In the genomic region with DNA sequence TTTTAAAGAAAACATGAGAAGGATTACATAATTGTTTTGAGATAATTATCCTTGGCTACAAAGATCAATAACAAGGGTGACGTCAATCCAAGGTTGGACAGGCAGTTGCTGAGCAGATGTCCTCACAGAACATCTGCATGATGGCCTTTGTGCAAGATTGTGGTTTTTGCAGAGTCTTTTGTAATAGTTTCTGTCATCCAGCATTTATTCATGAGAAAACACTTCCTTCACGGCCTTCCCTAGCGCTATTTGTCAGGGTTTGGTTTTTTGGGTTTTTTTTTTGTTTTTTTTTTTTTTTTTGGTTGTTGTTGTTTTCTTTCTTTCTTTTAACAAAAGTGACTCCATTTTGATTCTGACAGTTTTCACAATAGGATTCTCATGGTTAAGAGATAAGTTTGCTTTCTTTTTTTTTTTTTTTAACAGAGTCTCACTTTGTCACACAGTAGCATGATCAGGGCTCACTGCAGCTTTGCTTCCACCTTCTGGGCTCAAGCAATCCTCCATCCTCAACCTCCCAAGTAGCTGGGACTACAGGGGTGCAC, we compare ENCODE assay signal across 8 cellular contexts. TPM values are rescaled to one million over a fixed set of nuclear protein-coding genes. Genes with fewer than 3 reads are reported as not detected.
A peak's percentile ranks its signal among the peaks of the same experiment; 100 is the strongest.
DNase-seq lines count a peak whose midpoint lies in the region; ATAC-seq and TF ChIP-seq lines count a peak whose summit lies in the region.

No MANE protein-coding gene starts in this region.

- TF ChIP-seq CTCF in HEK293 (tag by site-specific recombination; IDR thresholded peaks at IDR 0.05) (no peak), left lung (IDR thresholded peaks at IDR 0.05) (no peak), mesothelial cell of epicardium (IDR thresholded peaks at IDR 0.05; ENCODE audit: unreplicated experiment) (no peak)

- no peaks in the 10 kb centered on the region for H3K9me3 ChIP-seq in HEK293 (ENCODE audit: control insufficient read depth, insufficient read depth, low read depth, low read length)
- H3K9me3 ChIP-seq in left lung = no peaks in the 10 kb centered on the region

- H3K4me1 Mint-ChIP-seq in mesothelial cell of epicardium = no peaks in the 10 kb centered on the region

- intact Hi-C loops in left lung (cut with DNase I) = no loop called here

- no peak overlapping the region for H3K27ac Mint-ChIP-seq in mesothelial cell of epicardium

- POLR2A ChIA-PET in HEK293 (lab: Yijun Ruan, JAX) = no interaction called here

- DNase-seq in Ammon's horn (ENCODE audit: low spot score) = peak; percentile 14
- DNase-seq in SKM-1 (lab: John Stamatoyannopoulos, UW; ENCODE audit: unreplicated experiment) = peak; percentile 90
- DNase-seq in left lung = no peak
- DNase-seq in KG1 (lab: John Stamatoyannopoulos, UW) = no peak
- DNase-seq in mesothelial cell of epicardium (ENCODE audit: low spot score in 2 of 2, unreplicated experiment in 2 of 2) = no peak
- no peak for DNase-seq in cerebellar cortex (ENCODE audit: low spot score)
- no peak for DNase-seq in caudate nucleus (lab: John Stamatoyannopoulos, UW)

- CTCF ChIA-PET in HEK293 (lab: Yijun Ruan, JAX) = no interaction called here

- no peaks in the 10 kb centered on the region for H3K27me3 Mint-ChIP-seq in mesothelial cell of epicardium (ENCODE audit: low read depth)

- no peaks in the 10 kb centered on the region for H3K4me1 ChIP-seq in HEK293 (ENCODE audit: control insufficient read depth, insufficient read depth, low read length)
- peaks cover 3 to 31% of the 10 kb centered on the region in 2 donors for H3K4me1 ChIP-seq in left lung

- no peak overlapping the region for H3K4me3 Mint-ChIP-seq in mesothelial cell of epicardium

- H3K9me3 Mint-ChIP-seq in mesothelial cell of epicardium = no peaks in the 10 kb centered on the region

- no peaks in the 10 kb centered on the region for H3K36me3 Mint-ChIP-seq in mesothelial cell of epicardium

- H3K36me3 ChIP-seq in HEK293 (ENCODE audit: control insufficient read depth in 2 of 2, insufficient read depth in 1 of 2, low read length in 2 of 2) = no peaks in the 10 kb centered on the region
- H3K36me3 ChIP-seq in left lung = no peaks in the 10 kb centered on the region

- no peak overlapping the region for H3K27ac ChIP-seq in HEK293 (ENCODE audit: extremely low read depth, low read depth, low read length)
- peak overlapping the region; percentile 51 to 72 for H3K27ac ChIP-seq in left lung
- H3K27ac ChIP-seq in caudate nucleus (ENCODE audit: low read depth, low read length) = no peak overlapping the region

- peak; percentile 81 for ATAC-seq in left lung

- H3K4me3 ChIP-seq in HEK293 (ENCODE audit: low read depth, low read length) (no peak overlapping the region), left lung (no peak overlapping the region)

- no peaks in the 10 kb centered on the region for H3K27me3 ChIP-seq in left lung

TF ChIP-seq in HEK293, 187 proteins besides CTCF, POLR2A, EP300 and RAD21:
- TF ChIP-seq, protein P1, sequence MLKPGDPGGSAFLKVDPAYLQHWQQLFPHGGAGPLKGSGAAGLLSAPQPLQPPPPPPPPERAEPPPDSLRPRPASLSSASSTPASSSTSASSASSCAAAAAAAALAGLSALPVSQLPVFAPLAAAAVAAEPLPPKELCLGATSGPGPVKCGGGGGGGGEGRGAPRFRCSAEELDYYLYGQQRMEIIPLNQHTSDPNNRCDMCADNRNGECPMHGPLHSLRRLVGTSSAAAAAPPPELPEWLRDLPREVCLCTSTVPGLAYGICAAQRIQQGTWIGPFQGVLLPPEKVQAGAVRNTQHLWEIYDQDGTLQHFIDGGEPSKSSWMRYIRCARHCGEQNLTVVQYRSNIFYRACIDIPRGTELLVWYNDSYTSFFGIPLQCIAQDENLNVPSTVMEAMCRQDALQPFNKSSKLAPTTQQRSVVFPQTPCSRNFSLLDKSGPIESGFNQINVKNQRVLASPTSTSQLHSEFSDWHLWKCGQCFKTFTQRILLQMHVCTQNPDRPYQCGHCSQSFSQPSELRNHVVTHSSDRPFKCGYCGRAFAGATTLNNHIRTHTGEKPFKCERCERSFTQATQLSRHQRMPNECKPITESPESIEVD (tag by site-specific recombination; IDR thresholded peaks at IDR 0.05) = 0 out of 2 replicates have a peak, but pooled peaks have one; percentile 25
- TF ChIP-seq, protein P2, sequence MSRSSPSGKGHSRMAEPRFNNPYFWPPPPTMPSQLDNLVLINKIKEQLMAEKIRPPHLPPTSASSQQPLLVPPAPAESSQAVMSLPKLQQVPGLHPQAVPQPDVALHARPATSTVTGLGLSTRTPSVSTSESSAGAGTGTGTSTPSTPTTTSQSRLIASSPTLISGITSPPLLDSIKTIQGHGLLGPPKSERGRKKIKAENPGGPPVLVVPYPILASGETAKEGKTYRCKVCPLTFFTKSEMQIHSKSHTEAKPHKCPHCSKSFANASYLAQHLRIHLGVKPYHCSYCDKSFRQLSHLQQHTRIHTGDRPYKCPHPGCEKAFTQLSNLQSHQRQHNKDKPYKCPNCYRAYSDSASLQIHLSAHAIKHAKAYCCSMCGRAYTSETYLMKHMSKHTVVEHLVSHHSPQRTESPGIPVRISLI (tag by site-specific recombination; IDR thresholded peaks at IDR 0.05) = peak; percentile 65; the same call in 1 of the 2 replicates
- TF ChIP-seq ZNF366 (tag by site-specific recombination; conservative IDR thresholded peaks at IDR 0.05) = peak; percentile 46
- TF ChIP-seq KLF8 (tag by site-specific recombination; IDR thresholded peaks at IDR 0.05) = 0 out of 2 replicates have a peak, but pooled peaks have one; percentile 44
- TF ChIP-seq ZNF623 (tag by site-specific recombination; IDR thresholded peaks at IDR 0.05) = 0 out of 2 replicates have a peak, but pooled peaks have one; percentile 8
- TF ChIP-seq ZNF354C (tag by site-specific recombination; IDR thresholded peaks at IDR 0.05; ENCODE audit: borderline replicate concordance, low read depth) = no peak
- TF ChIP-seq SCRT2 (tag by site-specific recombination; IDR thresholded peaks at IDR 0.05) = no peak
- no peak for TF ChIP-seq ZNF645 (tag by site-specific recombination; IDR thresholded peaks at IDR 0.05)
- TF ChIP-seq HOXC10 (CRISPR knock-in tag; IDR thresholded peaks at IDR 0.05) = no peak
- peak; percentile 85 for TF ChIP-seq ZNF629 (tag by site-specific recombination; IDR thresholded peaks at IDR 0.05)
- TF ChIP-seq ATF2 (tag by site-specific recombination; IDR thresholded peaks at IDR 0.05; ENCODE audit: low read depth) = peak; percentile 88
- no peak for TF ChIP-seq ZNF280D (tag by site-specific recombination; IDR thresholded peaks at IDR 0.05)
- TF ChIP-seq, protein P3, sequence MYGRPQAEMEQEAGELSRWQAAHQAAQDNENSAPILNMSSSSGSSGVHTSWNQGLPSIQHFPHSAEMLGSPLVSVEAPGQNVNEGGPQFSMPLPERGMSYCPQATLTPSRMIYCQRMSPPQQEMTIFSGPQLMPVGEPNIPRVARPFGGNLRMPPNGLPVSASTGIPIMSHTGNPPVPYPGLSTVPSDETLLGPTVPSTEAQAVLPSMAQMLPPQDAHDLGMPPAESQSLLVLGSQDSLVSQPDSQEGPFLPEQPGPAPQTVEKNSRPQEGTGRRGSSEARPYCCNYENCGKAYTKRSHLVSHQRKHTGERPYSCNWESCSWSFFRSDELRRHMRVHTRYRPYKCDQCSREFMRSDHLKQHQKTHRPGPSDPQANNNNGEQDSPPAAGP (tag by site-specific recombination; IDR thresholded peaks at IDR 0.05) = no peak
- TF ChIP-seq ZBTB21 (tag by site-specific recombination; IDR thresholded peaks at IDR 0.05) = 0 out of 2 replicates have a peak, but pooled peaks have one; percentile 23
- peak; percentile 54 for TF ChIP-seq ZEB2 (tag by site-specific recombination; IDR thresholded peaks at IDR 0.05)

RNA-seq across cellular contexts. Expression of gene ELF2, which starts 31.5 kb away (rescaled TPM):
- total RNA-seq in left lung (10 to 100 TPM; 37.3 to 42.6 TPM), mesothelial cell of epicardium (55.2 to 58.2 TPM (median 57.1 TPM) in 3 replicates)

Comparison
In these comparisons a context has a peak if more than half of its experiments do, and no peak if none do; other contexts are left out.
1. DNase-seq: peak in Ammon's horn (single experiment) and SKM-1 (single experiment); none in left lung (0 of 2), KG1 (single experiment), mesothelial cell of epicardium (0 of 2), cerebellar cortex (single experiment) and caudate nucleus (0 of 61).
2. H3K27ac ChIP-seq: peak in left lung (2 of 2); none in HEK293 (single experiment) and caudate nucleus (single experiment).